ENCODE assay signal across 1 cellular context in the genomic region with DNA sequence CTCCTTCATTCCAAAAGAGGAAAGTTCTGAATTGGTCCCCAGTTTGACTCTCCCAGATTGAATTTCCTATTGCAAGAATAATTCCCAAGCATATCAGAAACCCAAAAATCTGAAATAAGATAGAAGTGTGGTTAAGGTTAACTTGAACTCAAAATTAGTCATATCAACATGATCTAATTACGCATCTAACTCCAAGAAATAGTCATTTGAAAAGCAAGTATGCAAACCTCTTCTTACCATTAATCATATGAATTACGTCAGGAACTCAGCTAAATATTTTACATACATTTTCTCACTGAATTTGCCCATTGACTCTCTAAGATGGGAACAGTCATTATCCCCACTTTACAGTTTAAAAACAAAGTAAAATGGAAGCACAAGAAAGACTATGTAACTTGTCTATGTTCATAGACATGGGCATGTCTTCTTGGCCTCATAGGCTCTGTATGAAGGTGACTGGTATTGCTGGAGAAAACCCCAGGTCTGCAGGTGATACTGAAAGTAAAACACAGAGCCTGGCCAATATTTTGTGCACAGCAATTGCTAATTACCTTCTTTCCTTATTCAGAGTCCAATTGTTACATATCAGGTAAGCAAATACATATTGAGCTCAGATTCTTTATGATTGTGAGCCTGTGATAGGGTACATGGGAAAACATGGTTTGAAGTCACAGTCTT.
TF ChIP-seq lines count a peak whose summit lies in the region.

No MANE protein-coding gene starts in this region.

TF ChIP-seq in IMR-90, 13 proteins besides CTCF, POLR2A, EP300 and RAD21:
- TF ChIP-seq RFX5 (IDR thresholded peaks at IDR 0.05; ENCODE audit: low read depth, low read length) (no peak), FOS (IDR thresholded peaks at IDR 0.05; ENCODE audit: low read depth, low read length) (no peak), BHLHE40 (IDR thresholded peaks at IDR 0.05; ENCODE audit: low read depth, low read length) (no peak), RCOR1 (IDR thresholded peaks at IDR 0.05; ENCODE audit: insufficient replicate concordance, low read length) (no peak), CEBPB (IDR thresholded peaks at IDR 0.05; ENCODE audit: low read depth, low read length) (no peak), MXI1 (IDR thresholded peaks at IDR 0.05; ENCODE audit: borderline replicate concordance, low read depth, low read length) (no peak), NFE2L2 (IDR thresholded peaks at IDR 0.05; ENCODE audit: low read depth, low read length) (no peak), SMC3 (IDR thresholded peaks at IDR 0.05; ENCODE audit: low read depth, low read length) (no peak), CHD1 (IDR thresholded peaks at IDR 0.05; ENCODE audit: low read depth, low read length) (no peak)
